Comparison of ENCODE assay signal across 11 cellular contexts in the genomic region with DNA sequence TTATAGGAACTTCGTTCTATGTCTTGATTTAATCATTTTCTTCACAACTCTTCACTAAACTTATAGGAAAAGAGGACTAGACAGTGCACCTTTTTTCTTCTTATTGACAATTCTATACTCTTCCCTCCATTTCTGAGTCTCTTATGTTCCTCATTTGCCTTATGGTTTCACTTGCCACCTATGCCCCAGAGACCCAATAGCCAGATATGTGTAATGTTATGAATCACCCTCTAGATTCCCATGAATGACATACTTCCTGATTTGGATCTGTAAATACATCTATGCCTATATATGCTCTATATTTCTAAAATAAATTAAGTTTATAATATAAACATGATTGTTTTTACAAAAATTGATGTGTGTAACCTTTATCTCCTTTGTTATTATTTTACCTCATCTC.
A peak's percentile ranks its signal among the peaks of the same experiment; 100 is the strongest.
DNase-seq lines count a peak whose midpoint lies in the region; ATAC-seq and TF ChIP-seq lines count a peak whose summit lies in the region.
"Had no signal": no experiment of that assay in that cellular context is flagged by ENCODE, and none has a peak within 500 bp of the region (broad histone marks: within the 10 kb centered on the region; RNA-seq: fewer than 3 reads in every experiment).

No MANE protein-coding gene starts in this region.

- H3K27me3 ChIP-seq in GM06990 (replicated peaks; ENCODE audit: control insufficient read depth, insufficient read depth, low read length) (no peaks in the 10 kb centered on the region), aorta (ENCODE audit: control insufficient read depth in 1 of 2, insufficient read depth in 2 of 2, low read length in 1 of 2) (no peaks in the 10 kb centered on the region), right cardiac atrium (ENCODE audit: control insufficient read depth, insufficient read depth) (no peaks in the 10 kb centered on the region)

- H3K4me1 Mint-ChIP-seq in type B pancreatic cell (ENCODE audit: unreplicated experiment) = no peaks in the 10 kb centered on the region

- intact Hi-C loops in aorta (cut with DNase I) = no loop called here
- intact Hi-C loops in right cardiac atrium (cut with DNase I) = no loop called here

- TF ChIP-seq CTCF in GM06990 (IDR thresholded peaks at IDR 0.05; ENCODE audit: insufficient read depth, low read length, poor library complexity, severe bottlenecking) = no peak
- no peak for TF ChIP-seq CTCF in foreskin fibroblast (IDR thresholded peaks at IDR 0.05; ENCODE audit: low read depth, low read length)
- no peak for TF ChIP-seq CTCF in type B pancreatic cell (conservative IDR thresholded peaks at IDR 0.05)

- ATAC-seq in GM21447 (IDR thresholded peaks at IDR 0.05; ENCODE audit: unreplicated experiment) = peak; percentile 84
- no peak for ATAC-seq in aorta (ENCODE audit: low FRiP score)
- ATAC-seq in right cardiac atrium = no peak

- H3K4me3 ChIP-seq in GM06990 (replicated peaks; ENCODE audit: low read depth, low read length) (no peak overlapping the region), foreskin fibroblast (ENCODE audit: low read depth in 1 of 2, low read length in 2 of 2) (no peak overlapping the region), aorta (ENCODE audit: low read length in 2 of 2) (no peak overlapping the region), right cardiac atrium (ENCODE audit: low read length) (no peak overlapping the region)

- H3K27me3 Mint-ChIP-seq in type B pancreatic cell = no peaks in the 10 kb centered on the region

- H3K9me3 Mint-ChIP-seq in type B pancreatic cell = no peaks in the 10 kb centered on the region

- H3K4me3 Mint-ChIP-seq in type B pancreatic cell = no peak overlapping the region

- WGBS in aorta, 2 donors = 86 to 97% methylated on average over 1 of the region's 1 CpG
- WGBS in right cardiac atrium = 81% methylated on average over 1 of the region's 1 CpG

- H3K9me3 ChIP-seq in aorta (ENCODE audit: control insufficient read depth, low read length) (no peaks in the 10 kb centered on the region), right cardiac atrium (ENCODE audit: control insufficient read depth, low read length) (no peaks in the 10 kb centered on the region)

- H3K27ac Mint-ChIP-seq in type B pancreatic cell = no peak overlapping the region

- peaks cover 0 to 3% of the 10 kb centered on the region in 2 donors for H3K4me1 ChIP-seq in aorta (ENCODE audit: control insufficient read depth in 1 of 2, insufficient read depth in 2 of 2, low read length in 2 of 2)
- no peaks in the 10 kb centered on the region for H3K4me1 ChIP-seq in right cardiac atrium (ENCODE audit: control insufficient read depth, insufficient read depth, low read length)

- H3K36me3 ChIP-seq in GM06990 (ENCODE audit: control insufficient read depth, insufficient read depth, low read length) (no peaks in the 10 kb centered on the region), aorta (ENCODE audit: control insufficient read depth in 1 of 2, insufficient read depth in 2 of 2, low read length in 1 of 2) (no peaks in the 10 kb centered on the region)

- peak; percentile 52 for DNase-seq in GM06990 (ENCODE audit: extremely low read depth, insufficient read length)
- peak; percentile 24 for DNase-seq in HS-5 (ENCODE audit: low read depth)
- peak; percentile 22 to 61 for DNase-seq in foreskin fibroblast
- no peak for DNase-seq in aorta
- no peak for DNase-seq in type B pancreatic cell (ENCODE audit: extremely low spot score, unreplicated experiment)
- no peak for DNase-seq in effector CD8-positive, alpha-beta T cell (lab: John Stamatoyannopoulos, UW)
- DNase-seq in right cardiac atrium = no peak
- DNase-seq: activated effector memory CD4-positive, alpha-beta T cell treated with Interleukin-2 at 50 U/mL for 16 hours; DMS79; NCI-H1436 treated with DMSO at 0.1 percent for 48 hours had no signal

- H3K27ac ChIP-seq in aorta (ENCODE audit: low read depth in 1 of 2, low read length in 2 of 2) (no peak overlapping the region), right cardiac atrium (ENCODE audit: low read length) (no peak overlapping the region)

- no peaks in the 10 kb centered on the region for H3K36me3 Mint-ChIP-seq in type B pancreatic cell

Comparison
In these comparisons a context has a peak if more than half of its experiments do, and no peak if none do; other contexts are left out.
1. DNase-seq: peak in GM06990 (single experiment), HS-5 (single experiment) and foreskin fibroblast (2 of 2); none in aorta (0 of 2), type B pancreatic cell (single experiment), effector CD8-positive, alpha-beta T cell (single experiment) and right cardiac atrium (0 of 3).